In the genomic region with DNA sequence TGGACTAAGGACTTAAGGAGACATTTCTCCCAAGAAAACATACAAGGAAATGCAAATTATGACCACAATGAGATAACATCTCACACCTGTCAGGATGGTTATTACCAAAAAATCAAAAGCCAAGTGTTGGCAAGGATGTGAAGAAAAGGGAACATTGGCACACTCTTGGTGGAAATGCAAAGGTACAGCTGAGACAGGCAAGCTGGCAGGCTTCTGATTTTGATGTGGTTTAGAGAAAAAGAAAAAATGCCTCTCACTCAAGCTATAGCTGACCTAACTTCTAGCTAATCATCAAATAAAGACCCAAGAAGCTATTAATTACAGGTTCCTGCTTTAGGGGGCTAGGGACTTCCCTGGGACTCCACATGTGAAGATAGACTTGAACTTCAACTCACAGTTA, we compare ENCODE assay signal across 24 cellular contexts.
"Had no signal": no experiment of that assay in that cellular context is flagged by ENCODE, and none has a peak within 500 bp of the region (broad histone marks: within the 10 kb centered on the region; RNA-seq: fewer than 3 reads in every experiment).

No MANE protein-coding gene starts in this region.

- DNase-seq: effector memory CD4-positive, alpha-beta T cell; glutamatergic neuron; islet precursor cell; mammary epithelial cell; mucosa of descending colon; nucleus accumbens; psoas muscle; retina; right lobe of liver; stimulated activated CD4-positive, alpha-beta T cell treated with anti-CD3 and anti-CD28 coated beads, Interleukin-4, amount 100 ng/mL, for 1 hour; stimulated activated CD8-positive, alpha-beta memory T cell treated with anti-CD3 and anti-CD28 coated beads, Interleukin-4, amount 100 ng/mL, for 48 hours; stimulated activated naive CD8-positive, alpha-beta T cell treated with anti-CD3 and anti-CD28 coated beads, Interleukin-15, Interleukin-2, amounts not matched to agents 100 U/mL and 50 U/mL, for 24 hours; thyroid gland had no signal

- H3K9me3 Mint-ChIP-seq: neural progenitor cell; stimulated activated effector memory CD8-positive, alpha-beta T cell treated with anti-CD3 and anti-CD28 coated beads, Interleukin-12 subunit alpha, Interleukin-12 subunit beta, amount 100 ng/mL, for 72 hours; type B pancreatic cell had no signal

- H3K27ac ChIP-seq: epithelial cell of prostate, esophagus muscularis mucosa, gastroesophageal sphincter, neural progenitor cell, parathyroid adenoma, psoas muscle, right lobe of liver, suprapubic skin, thyroid gland had no signal

- H3K27me3 ChIP-seq: esophagus muscularis mucosa, gastroesophageal sphincter, neural progenitor cell, right lobe of liver, suprapubic skin, thyroid gland had no signal

- H3K27me3 Mint-ChIP-seq: natural killer cell treated with Interleukin-12 subunit alpha and Interleukin-12 subunit beta and Interleukin-15 and Interleukin-18, amount 100 ng/mL, for 72 hours; type B pancreatic cell had no signal

- H3K4me1 Mint-ChIP-seq: neural progenitor cell had no signal

- H3K36me3 ChIP-seq: esophagus muscularis mucosa, gastroesophageal sphincter, neural progenitor cell, right lobe of liver, suprapubic skin, thyroid gland had no signal

- H3K4me3 ChIP-seq: esophagus muscularis mucosa, gastroesophageal sphincter, mucosa of descending colon, neural progenitor cell, psoas muscle, right lobe of liver, suprapubic skin, thyroid gland had no signal

- H3K9me3 ChIP-seq: esophagus muscularis mucosa, mucosa of descending colon, psoas muscle, right lobe of liver, suprapubic skin, thyroid gland had no signal

- H3K36me3 Mint-ChIP-seq: natural killer cell treated with Interleukin-12 subunit alpha and Interleukin-12 subunit beta and Interleukin-15 and Interleukin-18, amount 100 ng/mL, for 72 hours; neural progenitor cell; type B pancreatic cell had no signal

- H3K4me3 Mint-ChIP-seq: natural killer cell treated with Interleukin-12 subunit alpha and Interleukin-12 subunit beta and Interleukin-15 and Interleukin-18, amount 100 ng/mL, for 72 hours; neural progenitor cell; stimulated activated effector memory CD8-positive, alpha-beta T cell treated with anti-CD3 and anti-CD28 coated beads, Interleukin-12 subunit alpha, Interleukin-12 subunit beta, amount 100 ng/mL, for 72 hours; type B pancreatic cell had no signal

- FAIRE-seq: urothelium cell line had no signal

- H3K4me1 ChIP-seq: esophagus muscularis mucosa, gastroesophageal sphincter, neural progenitor cell, parathyroid adenoma, psoas muscle, right lobe of liver, suprapubic skin, thyroid gland had no signal

- ATAC-seq: gastroesophageal sphincter; left lobe of liver; mucosa of descending colon; natural killer cell treated with Interleukin-12 subunit alpha and Interleukin-12 subunit beta and Interleukin-15 and Interleukin-18, amount 100 ng/mL, for 72 hours; psoas muscle; right lobe of liver; stimulated activated effector memory CD8-positive, alpha-beta T cell treated with anti-CD3 and anti-CD28 coated beads, Interleukin-12 subunit alpha, Interleukin-12 subunit beta, amount 100 ng/mL, for 72 hours; stimulated activated naive CD8-positive, alpha-beta T cell treated with anti-CD3 and anti-CD28 coated beads, Interleukin-15, Interleukin-2, amounts not matched to agents 100 U/mL and 50 U/mL, for 24 hours had no signal

- H3K27ac Mint-ChIP-seq: natural killer cell treated with Interleukin-12 subunit alpha and Interleukin-12 subunit beta and Interleukin-15 and Interleukin-18, amount 100 ng/mL, for 72 hours; neural progenitor cell; stimulated activated effector memory CD8-positive, alpha-beta T cell treated with anti-CD3 and anti-CD28 coated beads, Interleukin-12 subunit alpha, Interleukin-12 subunit beta, amount 100 ng/mL, for 72 hours; type B pancreatic cell had no signal
